ENCODE assay signal across 26 cellular contexts in genomic region chr12:28794796-28795195, GRCh38.
DNase-seq lines count a peak whose midpoint lies in the region; ATAC-seq and TF ChIP-seq lines count a peak whose summit lies in the region.
"Had no signal": no experiment of that assay in that cellular context is flagged by ENCODE, and none has a peak within 500 bp of the region (broad histone marks: within the 10 kb centered on the region; RNA-seq: fewer than 3 reads in every experiment).

No MANE protein-coding gene starts in this region.

- peaks cover 32% of the 10 kb centered on the region for H3K4me1 Mint-ChIP-seq in neural crest cell
- no peaks in the 10 kb centered on the region for H3K4me1 Mint-ChIP-seq in CD8-positive, alpha-beta memory T cell

- H3K27ac Mint-ChIP-seq in neural crest cell (ENCODE audit: unreplicated experiment), result peak overlapping the region; percentile 13
- peak overlapping the region in 1 of 8 donors; percentile 35 for H3K27ac Mint-ChIP-seq in CD8-positive, alpha-beta memory T cell
- H3K27ac Mint-ChIP-seq: CD4-positive, alpha-beta T cell; H9 had no signal

- CTCF ChIA-PET in CD8-positive, alpha-beta memory T cell (lab: Charles Lee), result no interaction called here

- POLR2A ChIA-PET in CD8-positive, alpha-beta memory T cell (lab: Charles Lee), result no interaction called here

- peak overlapping the region; percentile 7 for H3K27ac ChIP-seq in left ventricle myocardium inferior (replicated peaks)
- H3K27ac ChIP-seq in CD8-positive, alpha-beta memory T cell (ENCODE audit: low read depth, low read length), result no peak overlapping the region
- H3K27ac ChIP-seq: BLaER1 treated with 17β-estradiol and CSF1 and Interleukin-3, amounts not matched to agents 10 nM and 100 nM; HL-60; PC-9; SJSA1 had no signal

- H3K9me3 ChIP-seq in left ventricle myocardium inferior (replicated peaks) (peaks cover 12% of the 10 kb centered on the region), adipocyte (ENCODE audit: control insufficient read depth, low read length) (no peaks in the 10 kb centered on the region)
- no peaks in the 10 kb centered on the region for H3K9me3 ChIP-seq in CD8-positive, alpha-beta memory T cell (ENCODE audit: low read length)
- H3K9me3 ChIP-seq: BLaER1 treated with 17β-estradiol and CSF1 and Interleukin-3, amounts not matched to agents 10 nM and 100 nM; SJSA1 had no signal

- H3K4me1 ChIP-seq in left ventricle myocardium inferior (peaks cover 9% of the 10 kb centered on the region), adipocyte (ENCODE audit: control insufficient read depth, insufficient read depth, low read length) (peaks cover 30% of the 10 kb centered on the region)
- no peaks in the 10 kb centered on the region for H3K4me1 ChIP-seq in CD8-positive, alpha-beta memory T cell (ENCODE audit: insufficient read depth, low read length)
- H3K4me1 ChIP-seq: SJSA1 had no signal

- DNase-seq in left ventricle myocardium inferior (no peak), left cardiac atrium (no peak), adipocyte (ENCODE audit: low read depth) (no peak), neural crest cell (ENCODE audit: low read depth, low spot score) (no peak), NCI-H2196 treated with DMSO at 0.1 percent for 48 hours (lab: John Stamatoyannopoulos, UW; ENCODE audit: unreplicated experiment) (no peak)
- no peak for DNase-seq in CD8-positive, alpha-beta memory T cell
- DNase-seq: 8988T; AML-193; CD4-positive, alpha-beta T cell; COR-L47; H9; NCI-H1092; NCI-H1417 treated with DMSO at 0.1 percent for 48 hours; NCI-H1694 treated with DMSO at 0.1 percent for 48 hours; NCI-H2081; NCI-H345; NCI-H524; NCI-H82; NK-92 treated with Interleukin-12 subunit alpha and Interleukin-12 subunit beta, amount 100 ng/mL, for 24 hours; PC-9 had no signal

- H3K36me3 ChIP-seq in left ventricle myocardium inferior, result no peaks in the 10 kb centered on the region
- H3K36me3 ChIP-seq in adipocyte (ENCODE audit: control insufficient read depth, insufficient read depth, low read length, severe bottlenecking), result no peaks in the 10 kb centered on the region
- no peaks in the 10 kb centered on the region for H3K36me3 ChIP-seq in CD8-positive, alpha-beta memory T cell (ENCODE audit: insufficient read depth, low read length)
- H3K36me3 ChIP-seq: BLaER1 treated with 17β-estradiol and CSF1 and Interleukin-3, amounts not matched to agents 10 nM and 100 nM; SJSA1 had no signal

- H3K9ac ChIP-seq in adipocyte (ENCODE audit: low read length), result no peak overlapping the region
- H3K9ac ChIP-seq: BLaER1 treated with 17β-estradiol and CSF1 and Interleukin-3, amounts not matched to agents 10 nM and 100 nM had no signal

- intact Hi-C loops in left ventricle myocardium inferior (cut with micrococcal nuclease), result no loop called here
- intact Hi-C loops in left cardiac atrium (cut with DNase I), result no loop called here

- no peak overlapping the region for H3K4me3 Mint-ChIP-seq in neural crest cell
- no peak overlapping the region for H3K4me3 Mint-ChIP-seq in CD8-positive, alpha-beta memory T cell
- H3K4me3 Mint-ChIP-seq: CD4-positive, alpha-beta T cell; H9 had no signal

- no peaks in the 10 kb centered on the region for H3K27me3 Mint-ChIP-seq in neural crest cell (ENCODE audit: low read depth)
- no peaks in the 10 kb centered on the region for H3K27me3 Mint-ChIP-seq in CD8-positive, alpha-beta memory T cell

- H3K4me3 ChIP-seq in left ventricle myocardium inferior (no peak overlapping the region), adipocyte (ENCODE audit: low read length) (peak overlapping the region; percentile 46)
- no peak overlapping the region for H3K4me3 ChIP-seq in CD8-positive, alpha-beta memory T cell (ENCODE audit: low read length)
- H3K4me3 ChIP-seq: BLaER1 treated with 17β-estradiol and CSF1 and Interleukin-3, amounts not matched to agents 10 nM and 100 nM; PC-9; SJSA1 had no signal

- H3K9me3 Mint-ChIP-seq in neural crest cell, result peaks cover 11% of the 10 kb centered on the region
- no peaks in the 10 kb centered on the region for H3K9me3 Mint-ChIP-seq in CD8-positive, alpha-beta memory T cell
- H3K9me3 Mint-ChIP-seq: CD4-positive, alpha-beta T cell; H9 had no signal

- H3K27me3 ChIP-seq in left ventricle myocardium inferior (ENCODE audit: low read depth) (no peaks in the 10 kb centered on the region), adipocyte (replicated peaks; ENCODE audit: control insufficient read depth, insufficient read depth, low read length) (no peaks in the 10 kb centered on the region)
- H3K27me3 ChIP-seq in CD8-positive, alpha-beta memory T cell (ENCODE audit: insufficient read depth, low read length, poor library complexity, severe bottlenecking), result no peaks in the 10 kb centered on the region
- H3K27me3 ChIP-seq: BLaER1 treated with 17β-estradiol and CSF1 and Interleukin-3, amounts not matched to agents 10 nM and 100 nM; SJSA1 had no signal

- peaks cover 8% of the 10 kb centered on the region for H3K36me3 Mint-ChIP-seq in neural crest cell (ENCODE audit: low read depth)
- H3K36me3 Mint-ChIP-seq in CD8-positive, alpha-beta memory T cell, result no peaks in the 10 kb centered on the region

- ATAC-seq in left cardiac atrium (no peak), HG03521 (IDR thresholded peaks at IDR 0.05; ENCODE audit: unreplicated experiment) (no peak), GM21717 (IDR thresholded peaks at IDR 0.05; ENCODE audit: unreplicated experiment) (no peak)
- ATAC-seq: Right ventricle myocardium inferior had no signal

- TF ChIP-seq CTCF in left ventricle myocardium inferior (IDR thresholded peaks at IDR 0.05; ENCODE audit: borderline replicate concordance) (no peak), neural crest cell (conservative IDR thresholded peaks at IDR 0.05) (no peak)
